Comparison of ENCODE assay signal across 8 cellular contexts in genomic region chrX:54357414-54358377, GRCh38. TPM values are rescaled to one million over a fixed set of nuclear protein-coding genes. Genes with fewer than 3 reads are reported as not detected.
A peak's percentile ranks its signal among the peaks of the same experiment; 100 is the strongest.
DNase-seq lines count a peak whose midpoint lies in the region; ATAC-seq and TF ChIP-seq lines count a peak whose summit lies in the region.

Gene WNK3, minus strand, starts transcription at chrX:54358046.

- peak; percentile 14 for ATAC-seq in GM19395 (IDR thresholded peaks at IDR 0.05; ENCODE audit: unreplicated experiment)
- peak; percentile 73 to 80 for ATAC-seq in activated T-cell treated with anti-CD3 and anti-CD28 coated beads, Interleukin-2, amount 50 U/mL, for 4 hours
- ATAC-seq in HG02588 (IDR thresholded peaks at IDR 0.05; ENCODE audit: unreplicated experiment): no peak

- H3K4me1 Mint-ChIP-seq in activated T-cell treated with anti-CD3 and anti-CD28 coated beads, Interleukin-2, amount 50 U/mL, for 4 hours (ENCODE audit: low read depth): peaks cover 19% of the 10 kb centered on the region

- H3K4me3 ChIP-seq in esophagus muscularis mucosa: peak within 1 kb of the TSS; percentile 57 to 66 (median 57)

- DNase-seq in NCI-H526 treated with DMSO at 0.1 percent for 48 hours (lab: John Stamatoyannopoulos, UW): peak; percentile 70
- DNase-seq in activated T-cell treated with anti-CD3 and anti-CD28 coated beads, Interleukin-2, amount 50 U/mL, for 4 hours: peak; percentile 30
- DNase-seq in esophagus muscularis mucosa (ENCODE audit: extremely low spot score): peak; percentile 92
- DNase-seq in middle frontal gyrus (ENCODE audit: extremely low spot score, low spot score): peak; percentile 76
- peak; percentile 11 for DNase-seq in stimulated activated CD8-positive, alpha-beta memory T cell treated with anti-CD3 and anti-CD28 coated beads, Interleukin-4, amount 100 ng/mL, for 24 hours (ENCODE audit: low read depth)
- no peak for DNase-seq in cerebellar nuclear complex (lab: John Stamatoyannopoulos, UW)

- TF ChIP-seq CTCF in esophagus muscularis mucosa (IDR thresholded peaks at IDR 0.05): no peak

- TF ChIP-seq POLR2A in esophagus muscularis mucosa (IDR thresholded peaks at IDR 0.05; ENCODE audit: low read depth): no peak

- H3K27me3 Mint-ChIP-seq in activated T-cell treated with anti-CD3 and anti-CD28 coated beads, Interleukin-2, amount 50 U/mL, for 4 hours (ENCODE audit: low read depth): peaks cover 39% of the 10 kb centered on the region

- no peaks in the 10 kb centered on the region for H3K9me3 Mint-ChIP-seq in activated T-cell treated with anti-CD3 and anti-CD28 coated beads, Interleukin-2, amount 50 U/mL, for 4 hours

- no peaks in the 10 kb centered on the region for H3K36me3 Mint-ChIP-seq in activated T-cell treated with anti-CD3 and anti-CD28 coated beads, Interleukin-2, amount 50 U/mL, for 4 hours (ENCODE audit: insufficient read depth)

- peaks cover 0 to 8% (median 0%) of the 10 kb centered on the region in 4 donors for H3K9me3 ChIP-seq in esophagus muscularis mucosa

- no peaks in the 10 kb centered on the region for H3K27me3 ChIP-seq in esophagus muscularis mucosa

- peak within 1 kb of the TSS; percentile 73 to 83 (median 80) for H3K27ac ChIP-seq in esophagus muscularis mucosa (replicated peaks in 1 of 4)

- TF ChIP-seq EP300 in esophagus muscularis mucosa (IDR thresholded peaks at IDR 0.05): no peak

- peak within 1 kb of the TSS; percentile 82 for H3K4me3 Mint-ChIP-seq in activated T-cell treated with anti-CD3 and anti-CD28 coated beads, Interleukin-2, amount 50 U/mL, for 4 hours

- intact Hi-C loops in esophagus muscularis mucosa (cut with DNase I): loop anchor here (10.0 kb wide), 1 partner anchor 167 kb away; no protein-coding TSS in a partner anchor

- WGBS in esophagus muscularis mucosa: 44% methylated on average over 76 of the region's 88 CpGs

- H3K4me1 ChIP-seq in esophagus muscularis mucosa: peaks cover 0 to 14% (median 8%) of the 10 kb centered on the region in 4 donors

- no peaks in the 10 kb centered on the region for H3K36me3 ChIP-seq in esophagus muscularis mucosa

RNA-seq across cellular contexts. Expression of gene WNK3, which starts in this region (rescaled TPM):
- total RNA-seq in activated T-cell treated with anti-CD3 and anti-CD28 coated beads, Interleukin-2, amount 50 U/mL, for 4 hours: under 1 TPM; 0.24 to 0.71 (median 0.35) TPM
- 1 to 10 TPM; 1.6 to 2.0 (median 1.8) TPM for total RNA-seq in esophagus muscularis mucosa

Comparison
In these comparisons a context has a peak if more than half of its experiments do, and no peak if none do; other contexts are left out.
1. Peak in DNase-seq and ATAC-seq in activated T-cell treated with anti-CD3 and anti-CD28 coated beads, Interleukin-2, amount 50 U/mL, for 4 hours; RNA of the gene not detected or under 1 TPM.
2. DNase-seq: peak in NCI-H526 treated with DMSO at 0.1 percent for 48 hours (single experiment), esophagus muscularis mucosa (single experiment), middle frontal gyrus (single experiment) and stimulated activated CD8-positive, alpha-beta memory T cell treated with anti-CD3 and anti-CD28 coated beads, Interleukin-4, amount 100 ng/mL, for 24 hours (single experiment); none in cerebellar nuclear complex (0 of 2).